ENCODE assay signal across 1 cellular context in the genomic region with DNA sequence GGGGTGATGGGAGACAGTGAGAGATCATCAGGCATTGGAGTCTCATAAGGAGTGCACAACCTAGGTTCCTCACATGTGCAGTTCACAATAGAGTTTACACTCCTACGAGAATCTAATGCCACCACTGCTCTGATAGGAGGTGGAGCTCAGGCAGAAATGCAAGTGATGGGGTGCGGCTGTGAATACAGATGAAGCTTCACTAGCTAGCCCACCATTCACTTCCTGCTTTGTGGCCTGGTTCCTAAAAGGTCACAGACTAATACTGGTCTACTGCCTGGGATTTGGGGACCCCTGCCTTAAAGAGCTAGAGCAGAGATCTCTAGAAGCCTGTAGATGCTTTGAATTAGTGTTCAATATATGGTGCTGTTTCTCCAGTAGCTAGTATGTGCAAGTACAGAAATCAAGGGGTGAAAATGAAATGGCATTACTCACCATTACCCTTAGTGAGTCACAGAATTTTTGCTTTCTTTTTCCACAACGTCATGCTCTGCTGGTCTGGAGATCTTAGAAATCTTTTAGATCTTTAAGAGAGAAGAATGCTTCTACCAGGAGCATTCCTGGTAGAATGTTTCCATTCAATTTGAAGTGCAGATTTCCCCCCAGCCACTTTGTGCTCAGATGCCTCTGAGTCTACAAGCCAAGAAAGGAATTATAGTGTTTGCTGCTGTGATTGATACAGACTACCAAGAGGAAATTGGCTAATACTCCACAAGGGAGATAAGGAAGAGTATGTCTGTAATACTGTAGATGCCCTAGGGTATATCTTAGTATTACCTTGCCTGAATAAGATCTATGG.
TF ChIP-seq lines count a peak whose summit lies in the region.

No MANE protein-coding gene starts in this region.

TF ChIP-seq in SK-N-SH, 30 proteins besides CTCF, POLR2A, EP300 and RAD21 (continued from another document):
- TF ChIP-seq, protein P1, sequence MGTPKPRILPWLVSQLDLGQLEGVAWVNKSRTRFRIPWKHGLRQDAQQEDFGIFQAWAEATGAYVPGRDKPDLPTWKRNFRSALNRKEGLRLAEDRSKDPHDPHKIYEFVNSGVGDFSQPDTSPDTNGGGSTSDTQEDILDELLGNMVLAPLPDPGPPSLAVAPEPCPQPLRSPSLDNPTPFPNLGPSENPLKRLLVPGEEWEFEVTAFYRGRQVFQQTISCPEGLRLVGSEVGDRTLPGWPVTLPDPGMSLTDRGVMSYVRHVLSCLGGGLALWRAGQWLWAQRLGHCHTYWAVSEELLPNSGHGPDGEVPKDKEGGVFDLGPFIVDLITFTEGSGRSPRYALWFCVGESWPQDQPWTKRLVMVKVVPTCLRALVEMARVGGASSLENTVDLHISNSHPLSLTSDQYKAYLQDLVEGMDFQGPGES (IDR thresholded peaks at IDR 0.05; ENCODE audit: low read depth, low read length), result no peak
- no peak for TF ChIP-seq GABPA (IDR thresholded peaks at IDR 0.05; ENCODE audit: low read depth)
- peak; percentile 46 for TF ChIP-seq NFIC (IDR thresholded peaks at IDR 0.05; ENCODE audit: borderline replicate concordance)
